ENCODE assay signal across 1 cellular context in the genomic region with DNA sequence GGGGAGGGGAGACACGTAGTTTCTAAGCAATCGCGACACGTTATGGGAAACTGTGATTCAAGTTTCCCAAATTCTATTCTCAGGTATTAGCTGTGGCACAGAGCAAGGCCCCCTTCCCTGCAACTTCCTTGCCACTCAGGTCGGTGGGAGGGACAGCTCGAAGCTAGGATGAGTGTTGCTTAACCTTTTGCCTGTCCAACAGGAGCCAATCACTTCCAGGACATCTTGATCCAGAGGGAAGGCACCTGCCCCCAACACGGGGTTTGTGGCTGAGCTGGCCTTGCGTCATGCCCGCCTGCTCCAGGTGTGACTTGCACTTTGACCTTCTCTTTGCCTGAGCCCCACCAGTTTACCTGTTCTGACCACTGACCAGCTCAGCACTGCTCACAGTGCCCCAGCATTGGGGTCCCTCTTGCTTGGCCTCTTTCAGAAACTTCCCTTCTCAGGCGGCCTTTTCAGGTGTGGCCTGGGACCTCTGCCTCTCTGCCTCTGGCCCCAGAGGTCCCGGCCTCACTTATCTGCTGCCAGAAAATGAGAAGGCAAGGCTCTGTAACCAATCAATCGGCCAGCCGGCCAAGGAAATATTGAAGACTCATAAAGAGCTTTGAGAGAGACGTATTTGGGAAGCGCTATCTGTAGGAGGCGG.
TF ChIP-seq lines count a peak whose summit lies in the region.

No MANE protein-coding gene starts in this region.

TF ChIP-seq in H1, 55 proteins besides CTCF, POLR2A, EP300 and RAD21:
- TF ChIP-seq SP2 (IDR thresholded peaks at IDR 0.05; ENCODE audit: low read length) (no peak), TEAD4 (IDR thresholded peaks at IDR 0.05; ENCODE audit: low read depth, low read length) (no peak), RNF2 (IDR thresholded peaks at IDR 0.05; ENCODE audit: borderline replicate concordance, low read depth, low read length, missing control alignments, poor library complexity, severe bottlenecking) (no peak), FOSL1 (IDR thresholded peaks at IDR 0.05; ENCODE audit: insufficient read depth, low read depth, low read length) (no peak), SIN3A (conservative IDR thresholded peaks at IDR 0.05 in 1 of 2, IDR thresholded peaks at IDR 0.05 in 1 of 2; ENCODE audit: low read depth in 1 of 2, low read length in 2 of 2) (no peak), SP4 (IDR thresholded peaks at IDR 0.05; ENCODE audit: low read length) (no peak), EGR1 (IDR thresholded peaks at IDR 0.05; ENCODE audit: borderline replicate concordance, low read depth, low read length) (no peak), EZH2 (IDR thresholded peaks at IDR 0.05; ENCODE audit: low read depth, low read length, severe bottlenecking) (no peak), MAX (IDR thresholded peaks at IDR 0.05) (no peak), CEBPB (IDR thresholded peaks at IDR 0.05; ENCODE audit: low read depth, low read length) (no peak)
